ENCODE assay signal across 9 cellular contexts in genomic region chr6:32845381-32845884, GRCh38. TPM values are rescaled to one million over a fixed set of nuclear protein-coding genes. Genes with fewer than 3 reads are reported as not detected.
DNase-seq lines count a peak whose midpoint lies in the region; ATAC-seq, FAIRE-seq and TF ChIP-seq lines count a peak whose summit lies in the region.
"Had no signal": no experiment of that assay in that cellular context is flagged by ENCODE, and none has a peak within 500 bp of the region (broad histone marks: within the 10 kb centered on the region; RNA-seq: fewer than 3 reads in every experiment).

No MANE protein-coding gene starts in this region.

- no peak for TF ChIP-seq CTCF in lower lobe of right lung (IDR thresholded peaks at IDR 0.05)
- TF ChIP-seq CTCF in uterus (IDR thresholded peaks at IDR 0.05): no peak

- peak overlapping the region; percentile 95 for H3K27ac Mint-ChIP-seq in activated CD8-positive, alpha-beta memory T cell treated with anti-CD3 and anti-CD28 coated beads, Interleukin-2, amount 10 ng/mL, durations not matched to agents 7 days and 5 days

- no peaks in the 10 kb centered on the region for H3K9me3 ChIP-seq in lower lobe of right lung
- no peaks in the 10 kb centered on the region for H3K9me3 ChIP-seq in uterus

- CTCF ChIA-PET in activated CD8-positive, alpha-beta memory T cell treated with anti-CD3 and anti-CD28 coated beads, Interleukin-2, amount 10 ng/mL, durations not matched to agents 7 days and 5 days (lab: Charles Lee): interaction anchor here (0.9 to 11.5 kb wide), 9 partner anchors 10 to 444 kb away, joined by 3 to 289 read pairs (median 6); partner anchors contain the start of genes HSD17B8, PFDN6, PSMB9 and TAP1

- peaks cover 87% of the 10 kb centered on the region for H3K36me3 Mint-ChIP-seq in activated CD8-positive, alpha-beta memory T cell treated with anti-CD3 and anti-CD28 coated beads, Interleukin-2, amount 10 ng/mL, durations not matched to agents 7 days and 5 days

- no peak for ATAC-seq in Right ventricle myocardium superior (ENCODE audit: poor library complexity)
- ATAC-seq in activated CD8-positive, alpha-beta memory T cell treated with anti-CD3 and anti-CD28 coated beads, Interleukin-2, amount 10 ng/mL, durations not matched to agents 7 days and 5 days: peak; percentile 6
- ATAC-seq in lower lobe of right lung: peak in 1 of 2 donors; percentile 2
- no peak for ATAC-seq in GM19324 (IDR thresholded peaks at IDR 0.05; ENCODE audit: low FRiP score, unreplicated experiment)

- TF ChIP-seq POLR2A in uterus (IDR thresholded peaks at IDR 0.05): no peak

- H3K4me1 ChIP-seq in lower lobe of right lung: peaks cover 45% of the 10 kb centered on the region
- no peaks in the 10 kb centered on the region for H3K4me1 ChIP-seq in uterus

- peak overlapping the region; percentile 86 for H3K4me3 Mint-ChIP-seq in activated CD8-positive, alpha-beta memory T cell treated with anti-CD3 and anti-CD28 coated beads, Interleukin-2, amount 10 ng/mL, durations not matched to agents 7 days and 5 days

- intact Hi-C loops in cardiac septum (cut with DNase I) (no loop called here), Right ventricle myocardium superior (cut with DNase I) (no loop called here), lower lobe of right lung (cut with DNase I) (no loop called here), uterus (cut with DNase I; ENCODE audit: low total_unique reads) (no loop called here)

- H3K27me3 Mint-ChIP-seq in activated CD8-positive, alpha-beta memory T cell treated with anti-CD3 and anti-CD28 coated beads, Interleukin-2, amount 10 ng/mL, durations not matched to agents 7 days and 5 days: no peaks in the 10 kb centered on the region

- FAIRE-seq in RCC 7860 (lab: Jason Lieb, UNC): no peak

- peak overlapping the region; percentile 91 for H3K27ac ChIP-seq in lower lobe of right lung
- H3K27ac ChIP-seq in uterus: peak overlapping the region; percentile 90 to 96
- H3K27ac ChIP-seq: C4-2B had no signal

- DNase-seq in cardiac septum (ENCODE audit: low spot score) (peak; percentile 90), Right ventricle myocardium superior (no peak), lower lobe of right lung (no peak), uterus (no peak), RCC 7860 (ENCODE audit: low spot score) (no peak), iPS-NIHi11 (ENCODE audit: low spot score) (no peak)
- peak; percentile 82 for DNase-seq in activated CD8-positive, alpha-beta memory T cell treated with anti-CD3 and anti-CD28 coated beads, Interleukin-2, amount 10 ng/mL, durations not matched to agents 7 days and 5 days

- no peaks in the 10 kb centered on the region for H3K9me3 Mint-ChIP-seq in activated CD8-positive, alpha-beta memory T cell treated with anti-CD3 and anti-CD28 coated beads, Interleukin-2, amount 10 ng/mL, durations not matched to agents 7 days and 5 days (ENCODE audit: low read depth)

- peaks cover 61% of the 10 kb centered on the region for H3K4me1 Mint-ChIP-seq in activated CD8-positive, alpha-beta memory T cell treated with anti-CD3 and anti-CD28 coated beads, Interleukin-2, amount 10 ng/mL, durations not matched to agents 7 days and 5 days

- H3K36me3 ChIP-seq in lower lobe of right lung: peaks cover 74% of the 10 kb centered on the region
- H3K36me3 ChIP-seq in uterus: no peaks in the 10 kb centered on the region

- H3K27me3 ChIP-seq in lower lobe of right lung (ENCODE audit: low read depth) (no peaks in the 10 kb centered on the region), uterus (no peaks in the 10 kb centered on the region)

- H3K4me3 ChIP-seq in lower lobe of right lung: peak overlapping the region; percentile 92
- no peak overlapping the region for H3K4me3 ChIP-seq in uterus

RNA-seq across cellular contexts. Expression of gene PSMB8, which starts 1.6 kb away (rescaled TPM):
- total RNA-seq in cardiac septum (11.7 TPM), Right ventricle myocardium superior (16.7 TPM), lower lobe of right lung (103 TPM), uterus (10 to 100 TPM; 23.5 to 60.1 (median 27.2) TPM)
- 100 to 1,000 TPM; 461 to 464 TPM for total RNA-seq in activated CD8-positive, alpha-beta memory T cell treated with anti-CD3 and anti-CD28 coated beads, Interleukin-2, amount 10 ng/mL, durations not matched to agents 7 days and 5 days

RNA-seq across cellular contexts. Expression of gene TAP2, which starts 6.9 kb away (rescaled TPM):
- 12.7 TPM for total RNA-seq in cardiac septum
- total RNA-seq in Right ventricle myocardium superior: 19.3 TPM
- 100 to 1,000 TPM; 242 to 258 TPM for total RNA-seq in activated CD8-positive, alpha-beta memory T cell treated with anti-CD3 and anti-CD28 coated beads, Interleukin-2, amount 10 ng/mL, durations not matched to agents 7 days and 5 days
- total RNA-seq in lower lobe of right lung: 81.8 TPM
- 10 to 100 TPM in 2 of 4 donors, 1 to 10 TPM in 2; 3.0 to 42.4 (median 21.5) TPM for total RNA-seq in uterus

RNA-seq across cellular contexts. Expression of gene TAP1, which starts 8.1 kb away (rescaled TPM):
- total RNA-seq in cardiac septum (18.1 TPM), Right ventricle myocardium superior (14.9 TPM), lower lobe of right lung (63.9 TPM), uterus (10 to 100 TPM; 18.2 to 62.2 (median 26.5) TPM)
- 100 to 1,000 TPM; 407 to 417 TPM for total RNA-seq in activated CD8-positive, alpha-beta memory T cell treated with anti-CD3 and anti-CD28 coated beads, Interleukin-2, amount 10 ng/mL, durations not matched to agents 7 days and 5 days

RNA-seq across cellular contexts. Expression of gene PSMB9, which starts 8.6 kb away (rescaled TPM):
- total RNA-seq in cardiac septum (14.2 TPM), Right ventricle myocardium superior (12.6 TPM), lower lobe of right lung (74.5 TPM), uterus (10 to 100 TPM; 14.0 to 50.7 (median 38.6) TPM)
- 100 to 1,000 TPM; 402 to 473 TPM for total RNA-seq in activated CD8-positive, alpha-beta memory T cell treated with anti-CD3 and anti-CD28 coated beads, Interleukin-2, amount 10 ng/mL, durations not matched to agents 7 days and 5 days

RNA-seq across cellular contexts. Expression of gene HLA-DOB, which starts 28.6 kb away (rescaled TPM):
- total RNA-seq in cardiac septum (0.35 TPM), Right ventricle myocardium superior (not detected), lower lobe of right lung (0.95 TPM), uterus (under 1 TPM in 2 of 4 donors, not detected in 2; 0.28 to 0.82 TPM)
- total RNA-seq in activated CD8-positive, alpha-beta memory T cell treated with anti-CD3 and anti-CD28 coated beads, Interleukin-2, amount 10 ng/mL, durations not matched to agents 7 days and 5 days: 1 to 10 TPM; 2.7 to 3.9 TPM

Comparison
In these comparisons a context has a peak if more than half of its experiments do, and no peak if none do; other contexts are left out.
1. DNase-seq: peak in cardiac septum (single experiment) and activated CD8-positive, alpha-beta memory T cell treated with anti-CD3 and anti-CD28 coated beads, Interleukin-2, amount 10 ng/mL, durations not matched to agents 7 days and 5 days (single experiment); none in Right ventricle myocardium superior (single experiment), lower lobe of right lung (single experiment), uterus (0 of 2), RCC 7860 (single experiment) and iPS-NIHi11 (single experiment).